ENCODE assay signal across 20 cellular contexts in the genomic region with DNA sequence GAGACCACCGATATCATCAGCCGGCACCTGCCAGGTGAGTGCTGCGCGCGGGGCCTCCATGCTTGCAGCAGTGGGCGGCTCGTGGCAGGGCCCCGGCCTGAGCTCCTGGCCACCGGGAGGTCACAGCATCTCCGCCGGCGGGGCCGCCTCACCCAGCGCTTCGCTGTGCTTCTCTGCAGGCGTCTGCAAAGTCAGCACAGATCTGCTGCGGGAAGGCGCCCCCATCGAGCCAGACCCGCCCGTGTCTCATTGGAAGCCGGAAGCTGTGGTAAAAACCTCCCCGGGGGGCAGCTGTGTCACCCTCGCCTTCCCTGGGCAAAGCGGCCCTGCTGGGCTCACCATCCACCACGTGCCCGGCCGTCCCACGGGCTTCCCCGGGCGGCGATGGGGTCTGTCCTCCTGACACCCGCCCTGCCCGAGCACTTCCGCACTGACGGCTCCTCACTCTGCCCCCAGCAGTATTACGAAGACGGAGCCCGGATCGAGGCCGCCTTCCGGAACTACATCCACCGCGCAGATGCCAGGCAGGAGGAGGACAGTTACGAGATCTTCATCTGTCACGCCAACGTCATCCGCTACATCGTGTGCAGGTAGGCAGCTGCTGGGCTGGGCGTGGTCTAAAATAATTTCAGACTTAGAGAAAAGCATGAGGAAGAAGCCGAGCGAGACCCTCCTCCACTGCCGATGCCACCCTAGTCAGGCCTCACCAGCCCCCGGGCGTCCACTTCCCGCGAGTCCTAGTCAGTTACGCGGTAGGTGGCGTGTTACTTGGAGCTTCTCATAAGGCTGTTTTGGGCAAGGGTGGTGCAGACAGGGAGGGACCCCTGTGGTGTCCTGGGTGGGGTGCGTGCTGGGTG. TPM values are rescaled to one million over a fixed set of nuclear protein-coding genes. Genes with fewer than 3 reads are reported as not detected.
DNase-seq lines count a peak whose midpoint lies in the region; ATAC-seq, FAIRE-seq and TF ChIP-seq lines count a peak whose summit lies in the region.
"Had no signal": no experiment of that assay in that cellular context is flagged by ENCODE, and none has a peak within 500 bp of the region (broad histone marks: within the 10 kb centered on the region; RNA-seq: fewer than 3 reads in every experiment).

No MANE protein-coding gene starts in this region.

- H3K4me3 Mint-ChIP-seq in WTC11, result no peak overlapping the region
- H3K4me3 Mint-ChIP-seq: activated B cell treated with CpG ODN at 0.5 μM for 24 hours; effector memory CD8-positive, alpha-beta T cell; neural progenitor cell had no signal

- 98% methylated on average over 43 of the region's 61 CpGs for WGBS in HepG2 (ENCODE audit: low lambda C conversion rate)
- WGBS in right lobe of liver (ENCODE audit: insufficient coverage, low coverage, low lambda C conversion rate, missing lambda C conversion rate), result 90% methylated on average over 12 of the region's 61 CpGs
- WGBS in esophagus muscularis mucosa, result 95% methylated on average over 22 of the region's 61 CpGs

- TF ChIP-seq EP300 in HepG2 (IDR thresholded peaks at IDR 0.05; ENCODE audit: low read depth in 2 of 2, low read length in 2 of 2) (no peak), HepG2 (CRISPR knock-in tag; IDR thresholded peaks at IDR 0.05; ENCODE audit: borderline replicate concordance) (no peak), esophagus muscularis mucosa (IDR thresholded peaks at IDR 0.05) (no peak)

- H3K27me3 ChIP-seq in HepG2 (ENCODE audit: control insufficient read depth in 1 of 2, insufficient read depth in 2 of 2, low read length in 2 of 2) (no peaks in the 10 kb centered on the region), right lobe of liver (no peaks in the 10 kb centered on the region), esophagus muscularis mucosa (no peaks in the 10 kb centered on the region), WERI-Rb-1 (ENCODE audit: insufficient read depth, low read depth, severe bottlenecking) (no peaks in the 10 kb centered on the region)
- H3K27me3 ChIP-seq: neural progenitor cell, uterus had no signal

- no peaks in the 10 kb centered on the region for H4K20me1 ChIP-seq in HepG2 (ENCODE audit: insufficient read depth, low read length)

- H3K36me3 ChIP-seq in HepG2 (replicated peaks in 1 of 2; ENCODE audit: control insufficient read depth in 1 of 2, insufficient read depth in 2 of 2, low read length in 2 of 2) (peaks cover 20 to 54% of the 10 kb centered on the region in 2 experiments), right lobe of liver (peaks cover 0 to 54% (median 9%) of the 10 kb centered on the region in 4 donors), esophagus muscularis mucosa (peaks cover 46 to 83% (median 78%) of the 10 kb centered on the region in 4 donors), WERI-Rb-1 (peaks cover 90% of the 10 kb centered on the region)
- H3K36me3 ChIP-seq: neural progenitor cell, uterus had no signal

- no peak for TF ChIP-seq POLR2A in HepG2 (IDR thresholded peaks at IDR 0.05; ENCODE audit: insufficient read depth in 1 of 2, low read depth in 2 of 2, low read length in 2 of 2)
- no peak for TF ChIP-seq POLR2A in right lobe of liver (IDR thresholded peaks at IDR 0.05)
- no peak for TF ChIP-seq POLR2A in esophagus muscularis mucosa (IDR thresholded peaks at IDR 0.05; ENCODE audit: low read depth)

- ATAC-seq in HepG2 (peak; percentile 7; the same call in 1 of the 3 replicates), right lobe of liver (no peak), WTC11 (peak; percentile 26)
- ATAC-seq: effector memory CD8-positive, alpha-beta T cell; GM12878; left colon had no signal

- H3K27me3 Mint-ChIP-seq in WTC11 (ENCODE audit: low read depth), result no peaks in the 10 kb centered on the region
- H3K27me3 Mint-ChIP-seq: activated B cell treated with CpG ODN at 0.5 μM for 24 hours; CD8-positive, alpha-beta memory T cell; effector memory CD8-positive, alpha-beta T cell had no signal

- H3K27ac Mint-ChIP-seq in WTC11, result no peak overlapping the region
- H3K27ac Mint-ChIP-seq: activated B cell treated with CpG ODN at 0.5 μM for 24 hours, neural progenitor cell had no signal

- in situ Hi-C loops in HepG2 (cut with HindIII; ENCODE audit: extremely low pct_ligation_motif_present, low pct_unique_long_range_greater_than_20kb), result no loop called here

- H2AFZ ChIP-seq in HepG2 (ENCODE audit: low read length), result no peak overlapping the region
- H2AFZ ChIP-seq: neural progenitor cell had no signal

- TF ChIP-seq CTCF in HepG2 (CRISPR knock-in tag; IDR thresholded peaks at IDR 0.05), result no peak
- TF ChIP-seq CTCF in right lobe of liver (IDR thresholded peaks at IDR 0.05), result no peak
- no peak for TF ChIP-seq CTCF in WTC11 (IDR thresholded peaks at IDR 0.05)
- no peak for TF ChIP-seq CTCF in esophagus muscularis mucosa (IDR thresholded peaks at IDR 0.05)
- TF ChIP-seq CTCF in WERI-Rb-1 (IDR thresholded peaks at IDR 0.05; ENCODE audit: low read depth, low read length), result no peak

- intact Hi-C loops in HepG2 (cut with micrococcal nuclease; ENCODE audit: unreplicated experiment), result no loop called here
- intact Hi-C loops in right lobe of liver (cut with DNase I), result no loop called here
- intact Hi-C loops in esophagus muscularis mucosa (cut with DNase I), result no loop called here

- CTCF ChIA-PET in HepG2 (lab: Yijun Ruan, JAX; ENCODE audit: low intra/inter-chr PET ratio, low total read pairs) (no interaction called here), WTC11 (lab: Charles Lee) (interaction anchor here (1.9 kb wide), 1 partner anchor 51 kb away, joined by 4 read pairs; no protein-coding TSS in a partner anchor)

- BruUV-seq in HepG2 (replicated peaks; lab: Mats Ljungman, UMichigan), result no TSS peak

- H3K27ac ChIP-seq in HepG2 (ENCODE audit: extremely low read length, insufficient read depth, low read length) (no peak overlapping the region), right lobe of liver (no peak overlapping the region), esophagus muscularis mucosa (replicated peaks in 1 of 4) (no peak overlapping the region), WERI-Rb-1 (no peak overlapping the region)
- H3K27ac ChIP-seq: neural progenitor cell, uterus had no signal

- POLR2A ChIA-PET in HepG2 (lab: Yijun Ruan, JAX), result interaction anchor here (0.8 kb wide), 1 partner anchor 8 kb away, joined by 3 read pairs; no protein-coding TSS in a partner anchor
- POLR2A ChIA-PET in WTC11 (lab: Charles Lee), result no interaction called here

- no peaks in the 10 kb centered on the region for H3K4me1 Mint-ChIP-seq in WTC11
- H3K4me1 Mint-ChIP-seq: neural progenitor cell had no signal

- no peaks in the 10 kb centered on the region for H3K9me3 Mint-ChIP-seq in WTC11
- H3K9me3 Mint-ChIP-seq: activated B cell treated with CpG ODN at 0.5 μM for 24 hours; CD8-positive, alpha-beta memory T cell; effector memory CD8-positive, alpha-beta T cell; neural progenitor cell had no signal

- peaks cover 14% of the 10 kb centered on the region for H3K79me2 ChIP-seq in HepG2 (ENCODE audit: insufficient read depth, low read length)

- H3K9ac ChIP-seq in HepG2 (ENCODE audit: insufficient read depth, low read depth, low read length), result no peak overlapping the region
- H3K9ac ChIP-seq: neural progenitor cell had no signal

- peaks cover 46% of the 10 kb centered on the region for H3K36me3 Mint-ChIP-seq in WTC11

- H3K4me2 ChIP-seq in HepG2 (ENCODE audit: low read depth, low read length), result no peak overlapping the region
- H3K4me2 ChIP-seq: neural progenitor cell had no signal

- DNase-seq in HepG2 (ENCODE audit: low spot score), result no peak
- DNase-seq in right lobe of liver, result no peak
- no peak for DNase-seq in WTC11 (ENCODE audit: low spot score)
- no peak for DNase-seq in esophagus muscularis mucosa (ENCODE audit: extremely low spot score)
- DNase-seq in WERI-Rb-1, result no peak
- no peak for DNase-seq in stimulated activated CD4-positive, alpha-beta T cell treated with anti-CD3 and anti-CD28 coated beads, Interleukin-1b, Interleukin-23, amount 100 ng/mL, for 48 hours
- DNase-seq: activated B cell treated with CpG ODN at 0.5 μM for 24 hours; CD8-positive, alpha-beta memory T cell; central memory CD4-positive, alpha-beta T cell; effector memory CD8-positive, alpha-beta T cell; hypothalamus; left colon; midbrain; NCI-H1436; NCI-H226; T-helper 1 cell; uterus had no signal

- H3K4me3 ChIP-seq in HepG2 (replicated peaks in 1 of 3; ENCODE audit: insufficient read depth in 1 of 3, low read depth in 2 of 3, low read length in 3 of 3), result no peak overlapping the region
- H3K4me3 ChIP-seq in right lobe of liver, result no peak overlapping the region
- no peak overlapping the region for H3K4me3 ChIP-seq in esophagus muscularis mucosa
- H3K4me3 ChIP-seq in WERI-Rb-1 (ENCODE audit: low read depth, low read length), result no peak overlapping the region
- H3K4me3 ChIP-seq: GM12878, neural progenitor cell, uterus had no signal

- TF ChIP-seq RAD21 in HepG2 (CRISPR knock-in tag; IDR thresholded peaks at IDR 0.05), result no peak

- peaks cover 5% of the 10 kb centered on the region; the same call in 1 of the 2 replicates for H3K4me1 ChIP-seq in HepG2 (ENCODE audit: insufficient read depth, low read length)
- H3K4me1 ChIP-seq in right lobe of liver, result peaks cover 0 to 4% (median 0%) of the 10 kb centered on the region in 4 donors
- peaks cover 0 to 9% (median 4%) of the 10 kb centered on the region in 4 donors for H3K4me1 ChIP-seq in esophagus muscularis mucosa
- H3K4me1 ChIP-seq: neural progenitor cell, uterus had no signal

- FAIRE-seq in HepG2 (lab: Jason Lieb, UNC), result no peak
- FAIRE-seq: G401.6, GM12878 had no signal

- no peaks in the 10 kb centered on the region for H3K9me3 ChIP-seq in HepG2 (ENCODE audit: low read length)
- H3K9me3 ChIP-seq in right lobe of liver, result no peaks in the 10 kb centered on the region
- H3K9me3 ChIP-seq in esophagus muscularis mucosa, result no peaks in the 10 kb centered on the region
- no peaks in the 10 kb centered on the region for H3K9me3 ChIP-seq in WERI-Rb-1 (ENCODE audit: severe bottlenecking)
- H3K9me3 ChIP-seq: uterus had no signal

RNA-seq across cellular contexts. Expression of a gene that starts 7.1 kb away (rescaled TPM):
- total RNA-seq in HepG2 (2016; rRNA removed; fragmentation: Illumina TruSeq; extraction: Trizol) (77.1 and 77.9 TPM in 2 replicates), right lobe of liver (10 to 100 TPM; 22.7 to 50.7 (median 27.6) TPM), WTC11 (2021) (76.8 to 89.7 TPM (median 81.0 TPM) in 3 replicates), esophagus muscularis mucosa (10 to 100 TPM; 19.9 to 37.0 (median 26.9) TPM)
- 37.0 and 40.3 TPM in 2 replicates for total RNA-seq in HepG2 (2016; cell fraction: cytosol; rRNA removed; fragmentation: Illumina TruSeq; extraction: Trizol; ENCODE audit: low read depth)
- total RNA-seq in HepG2 (2016; cell fraction: insoluble cytoplasmic fraction; rRNA removed; fragmentation: Illumina TruSeq; extraction: Trizol), result 75.8 and 78.5 TPM in 2 replicates
- 82.5 and 88.7 TPM in 2 replicates for total RNA-seq in HepG2 (2016; cell fraction: membrane; rRNA removed; fragmentation: Illumina TruSeq; extraction: Trizol)
- total RNA-seq in HepG2 (2016; cell fraction: nucleus; rRNA removed; fragmentation: Illumina TruSeq; extraction: Trizol), result 27.7 and 31.2 TPM in 2 replicates
- polyA plus RNA-seq in HepG2 (2011; rRNA removed), result 18.0 and 23.8 TPM in 2 replicates
- polyA plus RNA-seq in HepG2 (2011; cell fraction: cytosol; rRNA removed), result 15.3 and 23.5 TPM in 2 replicates
- 14.4 and 15.9 TPM in 2 replicates for polyA plus RNA-seq in HepG2 (2011; cell fraction: nucleus; rRNA removed)
- 14.5 and 23.5 TPM in 2 replicates for polyA plus RNA-seq in HepG2 (2012)
- polyA plus RNA-seq in HepG2 (2016; cell fraction: cytosol; fragmentation: Illumina TruSeq; extraction: Trizol; ENCODE audit: low read depth), result 28.3 and 31.0 TPM in 2 replicates
- 59.5 and 70.5 TPM in 2 replicates for polyA plus RNA-seq in HepG2 (2016; cell fraction: insoluble cytoplasmic fraction; fragmentation: Illumina TruSeq; extraction: Trizol; ENCODE audit: low read depth)
- polyA plus RNA-seq in HepG2 (2016; cell fraction: membrane; fragmentation: Illumina TruSeq; extraction: Trizol; ENCODE audit: low read depth), result 47.3 and 51.7 TPM in 2 replicates
- 43.9 and 45.1 TPM in 2 replicates for polyA plus RNA-seq in HepG2 (2016; cell fraction: nucleus; fragmentation: Illumina TruSeq; extraction: Trizol; ENCODE audit: insufficient read depth, low read depth)
- 89.6 and 210 TPM in 2 replicates for polyA minus RNA-seq in HepG2 (2011; rRNA and poly(A)+ RNA removed; ENCODE audit: low replicate concordance)
- polyA minus RNA-seq in HepG2 (2011; cell fraction: cytosol; rRNA and poly(A)+ RNA removed), result 28.3 and 32.7 TPM in 2 replicates
- 9.9 and 10.2 TPM in 2 replicates for polyA minus RNA-seq in HepG2 (2011; cell fraction: nucleus; rRNA and poly(A)+ RNA removed)

RNA-seq across cellular contexts. Expression of a gene that starts 30.4 kb away (rescaled TPM):
- total RNA-seq in HepG2 (2016; rRNA removed; fragmentation: Illumina TruSeq; extraction: Trizol), result 38.3 and 42.9 TPM in 2 replicates
- total RNA-seq in HepG2 (2016; cell fraction: cytosol; rRNA removed; fragmentation: Illumina TruSeq; extraction: Trizol; ENCODE audit: low read depth), result 129 and 144 TPM in 2 replicates
- total RNA-seq in HepG2 (2016; cell fraction: insoluble cytoplasmic fraction; rRNA removed; fragmentation: Illumina TruSeq; extraction: Trizol), result 34.3 and 45.4 TPM in 2 replicates
- 94.5 and 107 TPM in 2 replicates for total RNA-seq in HepG2 (2016; cell fraction: membrane; rRNA removed; fragmentation: Illumina TruSeq; extraction: Trizol)
- 16.5 and 17.4 TPM in 2 replicates for total RNA-seq in HepG2 (2016; cell fraction: nucleus; rRNA removed; fragmentation: Illumina TruSeq; extraction: Trizol)
- 24.4 and 25.5 TPM in 2 replicates for polyA plus RNA-seq in HepG2 (2011; rRNA removed)
- polyA plus RNA-seq in HepG2 (2011; cell fraction: cytosol; rRNA removed), result 21.8 and 27.1 TPM in 2 replicates
- polyA plus RNA-seq in HepG2 (2011; cell fraction: nucleus; rRNA removed), result 11.1 and 15.6 TPM in 2 replicates
- polyA plus RNA-seq in HepG2 (2012), result 14.0 and 18.0 TPM in 2 replicates
- 136 and 147 TPM in 2 replicates for polyA plus RNA-seq in HepG2 (2016; cell fraction: cytosol; fragmentation: Illumina TruSeq; extraction: Trizol; ENCODE audit: low read depth)
- 33.1 and 37.0 TPM in 2 replicates for polyA plus RNA-seq in HepG2 (2016; cell fraction: insoluble cytoplasmic fraction; fragmentation: Illumina TruSeq; extraction: Trizol; ENCODE audit: low read depth)
- 87.1 and 93.3 TPM in 2 replicates for polyA plus RNA-seq in HepG2 (2016; cell fraction: membrane; fragmentation: Illumina TruSeq; extraction: Trizol; ENCODE audit: low read depth)
- polyA plus RNA-seq in HepG2 (2016; cell fraction: nucleus; fragmentation: Illumina TruSeq; extraction: Trizol; ENCODE audit: insufficient read depth, low read depth), result 39.4 and 39.9 TPM in 2 replicates
- polyA minus RNA-seq in HepG2 (2011; rRNA and poly(A)+ RNA removed; ENCODE audit: low replicate concordance), result 14.3 and 48.1 TPM in 2 replicates
- polyA minus RNA-seq in HepG2 (2011; cell fraction: cytosol; rRNA and poly(A)+ RNA removed), result 4.0 and 7.8 TPM in 2 replicates
- polyA minus RNA-seq in HepG2 (2011; cell fraction: nucleus; rRNA and poly(A)+ RNA removed), result 7.0 and 7.9 TPM in 2 replicates
- total RNA-seq in right lobe of liver, result 100 to 1,000 TPM in 5 of 6 experiments, 10 to 100 TPM in 1; 91.5 to 216 (median 162) TPM
- total RNA-seq in WTC11 (2021), result 12.0 to 13.2 TPM (median 12.6 TPM) in 3 replicates
- 10 to 100 TPM; 39.7 to 68.4 (median 55.8) TPM for total RNA-seq in esophagus muscularis mucosa

RNA-seq across cellular contexts. Expression of a gene that starts 30.6 kb away (rescaled TPM):
- total RNA-seq in HepG2 (2016; rRNA removed; fragmentation: Illumina TruSeq; extraction: Trizol) (25.7 and 52.2 TPM in 2 replicates), right lobe of liver (10 to 100 TPM; 13.6 to 34.0 (median 22.7) TPM), WTC11 (2021) (120 to 144 TPM (median 126 TPM) in 3 replicates), esophagus muscularis mucosa (10 to 100 TPM; 17.2 to 32.4 (median 24.8) TPM)
- 59.1 and 64.2 TPM in 2 replicates for total RNA-seq in HepG2 (2016; cell fraction: cytosol; rRNA removed; fragmentation: Illumina TruSeq; extraction: Trizol; ENCODE audit: low read depth)
- total RNA-seq in HepG2 (2016; cell fraction: insoluble cytoplasmic fraction; rRNA removed; fragmentation: Illumina TruSeq; extraction: Trizol), result 20.9 and 52.7 TPM in 2 replicates
- total RNA-seq in HepG2 (2016; cell fraction: membrane; rRNA removed; fragmentation: Illumina TruSeq; extraction: Trizol), result 57.6 and 66.6 TPM in 2 replicates
- 72.5 and 80.9 TPM in 2 replicates for total RNA-seq in HepG2 (2016; cell fraction: nucleus; rRNA removed; fragmentation: Illumina TruSeq; extraction: Trizol)
- polyA plus RNA-seq in HepG2 (2011; rRNA removed), result 23.2 and 25.3 TPM in 2 replicates
- polyA plus RNA-seq in HepG2 (2011; cell fraction: cytosol; rRNA removed), result 4.8 and 9.4 TPM in 2 replicates
- 134 and 225 TPM in 2 replicates for polyA plus RNA-seq in HepG2 (2011; cell fraction: nucleus; rRNA removed)
- polyA plus RNA-seq in HepG2 (2012), result 14.9 and 21.3 TPM in 2 replicates
- polyA plus RNA-seq in HepG2 (2016; cell fraction: cytosol; fragmentation: Illumina TruSeq; extraction: Trizol; ENCODE audit: low read depth), result 4.1 and 5.2 TPM in 2 replicates
- polyA plus RNA-seq in HepG2 (2016; cell fraction: insoluble cytoplasmic fraction; fragmentation: Illumina TruSeq; extraction: Trizol; ENCODE audit: low read depth), result 21.3 and 29.5 TPM in 2 replicates
- 11.4 and 13.7 TPM in 2 replicates for polyA plus RNA-seq in HepG2 (2016; cell fraction: membrane; fragmentation: Illumina TruSeq; extraction: Trizol; ENCODE audit: low read depth)
- 185 and 194 TPM in 2 replicates for polyA plus RNA-seq in HepG2 (2016; cell fraction: nucleus; fragmentation: Illumina TruSeq; extraction: Trizol; ENCODE audit: insufficient read depth, low read depth)
- 104 and 245 TPM in 2 replicates for polyA minus RNA-seq in HepG2 (2011; rRNA and poly(A)+ RNA removed; ENCODE audit: low replicate concordance)
- 12.9 and 22.7 TPM in 2 replicates for polyA minus RNA-seq in HepG2 (2011; cell fraction: cytosol; rRNA and poly(A)+ RNA removed)
- 79.4 and 111 TPM in 2 replicates for polyA minus RNA-seq in HepG2 (2011; cell fraction: nucleus; rRNA and poly(A)+ RNA removed)

RNA-seq across cellular contexts. Expression of a gene that starts 43.9 kb away (rescaled TPM):
- total RNA-seq in HepG2 (2016; rRNA removed; fragmentation: Illumina TruSeq; extraction: Trizol) (16.2 and 35.3 TPM in 2 replicates), right lobe of liver (10 to 100 TPM; 13.9 to 25.1 (median 15.7) TPM), WTC11 (2021) (50.3 to 63.8 TPM (median 50.6 TPM) in 3 replicates), esophagus muscularis mucosa (10 to 100 TPM; 40.2 to 47.2 (median 45.4) TPM)
- 20.1 and 20.5 TPM in 2 replicates for total RNA-seq in HepG2 (2016; cell fraction: cytosol; rRNA removed; fragmentation: Illumina TruSeq; extraction: Trizol; ENCODE audit: low read depth)
- 14.0 and 36.7 TPM in 2 replicates for total RNA-seq in HepG2 (2016; cell fraction: insoluble cytoplasmic fraction; rRNA removed; fragmentation: Illumina TruSeq; extraction: Trizol)
- 16.8 and 21.8 TPM in 2 replicates for total RNA-seq in HepG2 (2016; cell fraction: membrane; rRNA removed; fragmentation: Illumina TruSeq; extraction: Trizol)
- total RNA-seq in HepG2 (2016; cell fraction: nucleus; rRNA removed; fragmentation: Illumina TruSeq; extraction: Trizol), result 62.3 and 64.4 TPM in 2 replicates
- 37.1 and 51.2 TPM in 2 replicates for polyA plus RNA-seq in HepG2 (2011; rRNA removed)
- 23.3 and 24.4 TPM in 2 replicates for polyA plus RNA-seq in HepG2 (2011; cell fraction: cytosol; rRNA removed)
- 163 and 166 TPM in 2 replicates for polyA plus RNA-seq in HepG2 (2011; cell fraction: nucleus; rRNA removed)
- polyA plus RNA-seq in HepG2 (2012), result 30.1 and 31.6 TPM in 2 replicates
- polyA plus RNA-seq in HepG2 (2016; cell fraction: cytosol; fragmentation: Illumina TruSeq; extraction: Trizol; ENCODE audit: low read depth), result 3.0 and 3.4 TPM in 2 replicates
- 12.3 and 14.0 TPM in 2 replicates for polyA plus RNA-seq in HepG2 (2016; cell fraction: insoluble cytoplasmic fraction; fragmentation: Illumina TruSeq; extraction: Trizol; ENCODE audit: low read depth)
- polyA plus RNA-seq in HepG2 (2016; cell fraction: membrane; fragmentation: Illumina TruSeq; extraction: Trizol; ENCODE audit: low read depth), result 7.1 and 7.4 TPM in 2 replicates
- polyA plus RNA-seq in HepG2 (2016; cell fraction: nucleus; fragmentation: Illumina TruSeq; extraction: Trizol; ENCODE audit: insufficient read depth, low read depth), result 129 and 136 TPM in 2 replicates
- 183 and 431 TPM in 2 replicates for polyA minus RNA-seq in HepG2 (2011; rRNA and poly(A)+ RNA removed; ENCODE audit: low replicate concordance)
- polyA minus RNA-seq in HepG2 (2011; cell fraction: cytosol; rRNA and poly(A)+ RNA removed), result 26.3 and 37.6 TPM in 2 replicates
- polyA minus RNA-seq in HepG2 (2011; cell fraction: nucleus; rRNA and poly(A)+ RNA removed), result 111 and 121 TPM in 2 replicates

Comparison
In these comparisons a context has a peak if more than half of its experiments do, and no peak if none do; other contexts are left out.
1. ATAC-seq: peak in HepG2 (single experiment) and WTC11 (single experiment); none in right lobe of liver (0 of 4).